ENCODE assay signal across 11 cellular contexts in the genomic region with DNA sequence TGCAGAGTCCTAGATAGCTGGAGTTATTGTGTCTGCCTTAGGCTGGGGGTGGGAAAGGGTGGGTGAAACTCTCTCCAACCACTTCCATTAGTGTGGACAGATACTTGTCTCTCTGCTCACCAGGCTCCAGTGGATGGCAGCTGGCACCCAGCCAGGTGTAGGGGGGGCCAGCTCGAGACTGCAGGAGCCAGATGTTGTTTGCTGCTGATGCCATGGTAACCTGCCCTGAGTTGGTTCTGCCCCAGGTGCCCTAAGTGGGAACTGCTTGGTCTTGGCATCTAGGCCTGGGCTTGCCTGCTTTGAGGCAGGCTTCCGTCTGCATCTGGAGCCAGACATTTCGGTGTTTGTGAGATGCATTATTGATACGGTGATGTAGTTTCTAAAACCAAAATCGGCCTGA.
DNase-seq lines count a peak whose midpoint lies in the region; ATAC-seq and TF ChIP-seq lines count a peak whose summit lies in the region.
"Had no signal": no experiment of that assay in that cellular context is flagged by ENCODE, and none has a peak within 500 bp of the region (broad histone marks: within the 10 kb centered on the region; RNA-seq: fewer than 3 reads in every experiment).

No MANE protein-coding gene starts in this region.

- H3K4me3 ChIP-seq in mesendoderm (ENCODE audit: low read length) = no peak overlapping the region
- H3K4me3 ChIP-seq: SJSA1 had no signal

- H3K27ac ChIP-seq in mesendoderm (ENCODE audit: low read depth, low read length) = no peak overlapping the region
- H3K27ac ChIP-seq: SJSA1 had no signal

- H3K27ac Mint-ChIP-seq in brain = peak overlapping the region; percentile 74 to 96 (median 84)
- H3K27ac Mint-ChIP-seq: activated T-helper 17 cell treated with anti-CD3 and anti-CD28 coated beads, Interleukin-2, amount 50 U/mL, for 72 hours; stimulated activated naive CD8-positive, alpha-beta T cell treated with anti-CD3 and anti-CD28 coated beads, Interleukin-15, Interleukin-2, amounts not matched to agents 100 ng/mL and 50 ng/mL, for 24 hours had no signal

- H3K4me1 Mint-ChIP-seq in brain = peaks cover 61% of the 10 kb centered on the region
- H3K4me1 Mint-ChIP-seq: activated T-helper 17 cell treated with anti-CD3 and anti-CD28 coated beads, Interleukin-2, amount 50 U/mL, for 72 hours had no signal

- no peaks in the 10 kb centered on the region for H3K79me2 ChIP-seq in mesendoderm (ENCODE audit: control insufficient read depth, insufficient read depth, low read length)

- no peak overlapping the region for H3K9ac ChIP-seq in mesendoderm (ENCODE audit: low read length)

- H3K4ac ChIP-seq in mesendoderm (ENCODE audit: low read depth, low read length) = no peak overlapping the region

- no peaks in the 10 kb centered on the region for H3K27me3 ChIP-seq in mesendoderm (ENCODE audit: insufficient read depth, low read length, poor library complexity)
- H3K27me3 ChIP-seq: SJSA1 had no signal

- H2AK5ac ChIP-seq in mesendoderm (ENCODE audit: low read length) = no peak overlapping the region

- H3K4me3 Mint-ChIP-seq in brain = peak overlapping the region in 2 of 5 experiments; percentile 34 to 43
- H3K4me3 Mint-ChIP-seq: activated T-helper 17 cell treated with anti-CD3 and anti-CD28 coated beads, Interleukin-2, amount 50 U/mL, for 72 hours; stimulated activated naive CD8-positive, alpha-beta T cell treated with anti-CD3 and anti-CD28 coated beads, Interleukin-15, Interleukin-2, amounts not matched to agents 100 ng/mL and 50 ng/mL, for 24 hours had no signal

- no CpG with 5 or more reads among the region's 5 CpGs for WGBS in mesendoderm (ENCODE audit: extremely low coverage, insufficient coverage, low lambda C conversion rate)

- no peak overlapping the region for H2BK5ac ChIP-seq in mesendoderm (ENCODE audit: low read length)

- H2BK15ac ChIP-seq in mesendoderm (replicated peaks; ENCODE audit: low read depth) = no peak overlapping the region

- H3K56ac ChIP-seq in mesendoderm (ENCODE audit: low read length) = no peak overlapping the region

- H4K8ac ChIP-seq in mesendoderm (ENCODE audit: low read depth, low read length) = no peak overlapping the region

- H3K18ac ChIP-seq in mesendoderm (ENCODE audit: low read length) = no peak overlapping the region

- no peak for ATAC-seq in GM18502 (IDR thresholded peaks at IDR 0.05; ENCODE audit: poor library complexity, unreplicated experiment)
- ATAC-seq: activated T-helper 17 cell treated with anti-CD3 and anti-CD28 coated beads, Interleukin-2, amount 50 U/mL, for 72 hours had no signal

- peaks cover 3% of the 10 kb centered on the region for H3K36me3 Mint-ChIP-seq in brain

- no peak overlapping the region for H3K23ac ChIP-seq in mesendoderm (ENCODE audit: low read length)

- no peak overlapping the region for H4K5ac ChIP-seq in mesendoderm (ENCODE audit: low read length)

- TF ChIP-seq CTCF in brain (conservative IDR thresholded peaks at IDR 0.05) = no peak

- no peak overlapping the region for H3K4me2 ChIP-seq in mesendoderm (ENCODE audit: low read length)

- peak; percentile 83 for DNase-seq in DMS53 (lab: John Stamatoyannopoulos, UW)
- peak; percentile 89 for DNase-seq in NCI-H2107 (lab: John Stamatoyannopoulos, UW)
- peak; percentile 13 for DNase-seq in occipital lobe (lab: John Stamatoyannopoulos, UW)
- DNase-seq in effector CD4-positive, alpha-beta T cell = no peak
- no peak for DNase-seq in mesendoderm
- no peak for DNase-seq in stimulated activated CD4-positive, alpha-beta T cell treated with anti-CD3 and anti-CD28 coated beads, Interleukin-4, amount 100 ng/mL, for 24 hours

- no peaks in the 10 kb centered on the region for H3K27me3 Mint-ChIP-seq in brain
- H3K27me3 Mint-ChIP-seq: activated T-helper 17 cell treated with anti-CD3 and anti-CD28 coated beads, Interleukin-2, amount 50 U/mL, for 72 hours; stimulated activated naive CD8-positive, alpha-beta T cell treated with anti-CD3 and anti-CD28 coated beads, Interleukin-15, Interleukin-2, amounts not matched to agents 100 ng/mL and 50 ng/mL, for 24 hours had no signal

- H3K9me3 Mint-ChIP-seq in brain = peaks cover 0 to 4% (median 0%) of the 10 kb centered on the region in 5 experiments
- H3K9me3 Mint-ChIP-seq: activated T-helper 17 cell treated with anti-CD3 and anti-CD28 coated beads, Interleukin-2, amount 50 U/mL, for 72 hours; stimulated activated naive CD8-positive, alpha-beta T cell treated with anti-CD3 and anti-CD28 coated beads, Interleukin-15, Interleukin-2, amounts not matched to agents 100 ng/mL and 50 ng/mL, for 24 hours had no signal

- H3K4me1 ChIP-seq in mesendoderm (ENCODE audit: control insufficient read depth, low read depth, low read length) = no peaks in the 10 kb centered on the region
- H3K4me1 ChIP-seq: SJSA1 had no signal

- H3K79me1 ChIP-seq in mesendoderm (ENCODE audit: low read length) = no peaks in the 10 kb centered on the region

- no peaks in the 10 kb centered on the region for H3K36me3 ChIP-seq in mesendoderm (ENCODE audit: control insufficient read depth, insufficient read depth, low read length)
- H3K36me3 ChIP-seq: SJSA1 had no signal

- H2BK120ac ChIP-seq in mesendoderm (ENCODE audit: low read depth, low read length) = no peak overlapping the region

Comparison
In these comparisons a context has a peak if more than half of its experiments do, and no peak if none do; other contexts are left out.
1. DNase-seq: peak in DMS53 (single experiment), NCI-H2107 (single experiment) and occipital lobe (single experiment); none in effector CD4-positive, alpha-beta T cell (single experiment), mesendoderm (single experiment) and stimulated activated CD4-positive, alpha-beta T cell treated with anti-CD3 and anti-CD28 coated beads, Interleukin-4, amount 100 ng/mL, for 24 hours (single experiment).